9 cellular contexts compared by ENCODE assay signal in genomic region chr17:57956311-57957119, GRCh38.
DNase-seq lines count a peak whose midpoint lies in the region; ATAC-seq and TF ChIP-seq lines count a peak whose summit lies in the region.
"Had no signal": no experiment of that assay in that cellular context is flagged by ENCODE, and none has a peak within 500 bp of the region (broad histone marks: within the 10 kb centered on the region; RNA-seq: fewer than 3 reads in every experiment).

No MANE protein-coding gene starts in this region.

- no peak overlapping the region for H2AFZ ChIP-seq in SU-DHL-6 (ENCODE audit: low read depth, low read length, severe bottlenecking)

- H3K9me3 ChIP-seq in SU-DHL-6 (ENCODE audit: insufficient read depth, low read length): no peaks in the 10 kb centered on the region
- H3K9me3 ChIP-seq: ascending aorta had no signal

- no peaks in the 10 kb centered on the region for H3K9me2 ChIP-seq in SU-DHL-6 (replicated peaks; ENCODE audit: insufficient read depth, low read length)

- H4K20me1 ChIP-seq in SU-DHL-6 (ENCODE audit: low read depth, low read length): no peaks in the 10 kb centered on the region

- H3K27ac ChIP-seq in SU-DHL-6 (ENCODE audit: low read depth, low read length): no peak overlapping the region
- peak overlapping the region in 1 of 2 donors; percentile 100 for H3K27ac ChIP-seq in coronary artery
- H3K27ac ChIP-seq in brain microvascular endothelial cell: no peak overlapping the region

- H3K9ac ChIP-seq in SU-DHL-6 (ENCODE audit: low read length): no peak overlapping the region

- H3K27me3 ChIP-seq in SU-DHL-6 (ENCODE audit: low read length): no peaks in the 10 kb centered on the region
- no peaks in the 10 kb centered on the region for H3K27me3 ChIP-seq in brain microvascular endothelial cell (replicated peaks)
- H3K27me3 ChIP-seq: ascending aorta had no signal

- in situ Hi-C loops in brain microvascular endothelial cell (cut with HindIII; ENCODE audit: low pct_ligation_motif_present, low sequenced_read_pairs): no loop called here

- H3K4me3 ChIP-seq in SU-DHL-6 (ENCODE audit: insufficient read depth, low read length, poor library complexity, severe bottlenecking) (no peak overlapping the region), coronary artery (peak overlapping the region; percentile 99), brain microvascular endothelial cell (ENCODE audit: low read depth, low read length) (no peak overlapping the region)

- H3K79me2 ChIP-seq in SU-DHL-6 (ENCODE audit: insufficient read depth, low read length): no peaks in the 10 kb centered on the region

- H3F3A ChIP-seq in SU-DHL-6 (ENCODE audit: insufficient read depth): no peaks in the 10 kb centered on the region

- H3K36me3 ChIP-seq in SU-DHL-6 (ENCODE audit: low read length) (no peaks in the 10 kb centered on the region), brain microvascular endothelial cell (replicated peaks) (no peaks in the 10 kb centered on the region)
- H3K36me3 ChIP-seq: ascending aorta had no signal

- TF ChIP-seq CTCF in SU-DHL-6 (IDR thresholded peaks at IDR 0.05; ENCODE audit: insufficient read depth, low read length, poor library complexity, severe bottlenecking) (no peak), coronary artery (IDR thresholded peaks at IDR 0.05) (no peak), brain microvascular endothelial cell (IDR thresholded peaks at IDR 0.05; ENCODE audit: low read depth, low read length, missing control alignments) (no peak)

- peak overlapping the region; percentile 45 for H3K4me2 ChIP-seq in SU-DHL-6 (ENCODE audit: low read depth, low read length, poor library complexity, severe bottlenecking)

- peak; percentile 61 for DNase-seq in NK-92 treated with Interleukin-12 subunit alpha and Interleukin-12 subunit beta, amount 100 ng/mL, for 24 hours (lab: John Stamatoyannopoulos, UW)
- DNase-seq in NK-92 (lab: John Stamatoyannopoulos, UW; ENCODE audit: unreplicated experiment): no peak
- DNase-seq in coronary artery (ENCODE audit: low spot score): peak; percentile 67
- peak; percentile 45 for DNase-seq in stimulated activated CD4-positive, alpha-beta T cell treated with anti-CD3 and anti-CD28 coated beads, Interleukin-4, amount 100 ng/mL, for 24 hours
- DNase-seq in 8988T: no peak
- no peak for DNase-seq in brain microvascular endothelial cell

- ATAC-seq in HG02938 (IDR thresholded peaks at IDR 0.05; ENCODE audit: unreplicated experiment): peak; percentile 53

Comparison
In these comparisons a context has a peak if more than half of its experiments do, and no peak if none do; other contexts are left out.
1. DNase-seq: peak in NK-92 treated with Interleukin-12 subunit alpha and Interleukin-12 subunit beta, amount 100 ng/mL, for 24 hours (single experiment), coronary artery (single experiment) and stimulated activated CD4-positive, alpha-beta T cell treated with anti-CD3 and anti-CD28 coated beads, Interleukin-4, amount 100 ng/mL, for 24 hours (single experiment); none in NK-92 (single experiment), 8988T (single experiment) and brain microvascular endothelial cell (single experiment).